ENCODE assay signal across 8 cellular contexts in the genomic region with DNA sequence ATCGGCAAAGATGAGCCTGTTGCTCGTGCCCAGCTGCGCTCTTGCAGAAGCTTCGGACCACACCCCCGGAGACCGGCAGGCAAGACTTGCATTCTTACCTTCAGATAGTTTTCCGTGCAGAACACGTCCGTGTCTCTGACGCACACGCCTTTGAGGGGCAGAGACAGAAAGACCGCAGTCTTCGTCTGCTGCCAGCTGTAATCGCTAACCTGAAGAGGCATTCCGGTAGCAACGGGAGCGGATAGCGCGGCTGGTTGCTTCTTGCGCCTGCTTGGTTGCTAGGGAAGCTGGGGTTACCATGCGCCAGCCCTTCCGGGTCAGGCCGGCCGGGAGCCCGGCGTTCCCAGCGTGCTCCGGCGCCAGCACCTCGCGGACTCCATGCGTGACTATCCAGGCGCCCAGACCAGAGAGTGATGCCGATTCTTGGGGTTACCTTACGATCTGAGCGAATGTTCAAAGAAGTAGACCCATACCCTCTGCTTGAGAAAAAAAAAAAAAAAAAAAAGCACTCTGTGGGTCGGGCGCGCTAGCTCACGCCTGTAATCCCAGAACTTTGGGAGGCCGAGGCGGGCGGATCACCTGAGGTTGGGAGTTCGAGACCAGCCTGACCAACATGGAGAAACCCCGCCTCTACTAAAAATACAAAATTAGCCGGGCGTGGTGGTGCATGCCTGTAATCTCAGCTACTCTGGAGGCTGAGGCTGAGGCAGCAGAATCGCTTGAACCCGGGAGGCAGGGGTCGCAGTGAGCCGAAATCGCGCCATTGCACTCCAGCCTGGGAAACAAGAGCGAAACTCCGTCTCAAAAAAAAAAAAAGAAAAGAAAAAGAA. TPM values are rescaled to one million over a fixed set of nuclear protein-coding genes. Genes with fewer than 3 reads are reported as not detected.
DNase-seq lines count a peak whose midpoint lies in the region; ATAC-seq and TF ChIP-seq lines count a peak whose summit lies in the region.
"Not testable (repeated sequence)": the region's sequence is repeated elsewhere in the genome, so short reads cannot be mapped to it uniquely, and the experiment has no call there.

No MANE protein-coding gene starts in this region.

- H3K4me2 ChIP-seq in GM23338 (peak overlapping the region; percentile 87), KMS-11 (peak overlapping the region; percentile 31)

- not testable (repeated sequence) for H3K36me3 ChIP-seq in GM23338 (ENCODE audit: insufficient read depth); KMS-11 (ENCODE audit: insufficient read depth)

- peak overlapping the region; percentile 74 for H3K4me3 ChIP-seq in GM23338
- H3K4me3 ChIP-seq in KMS-11 (IDR thresholded peaks at IDR 0.05; ENCODE audit: insufficient read depth, low read depth, low read length), result peak overlapping the region; percentile 59

- H3K9me3 Mint-ChIP-seq in GM23338; nephron; stimulated activated naive B cell treated with anti-CD40 and anti-IgM and Interleukin-4, amounts not matched to agents 10 μg/mL and 1 μg/mL and 100 μg/mL, for 72 hours: not testable (repeated sequence)

- H3K27me3 ChIP-seq in GM23338 (ENCODE audit: insufficient read depth); KMS-11 (ENCODE audit: insufficient read depth, low read depth): not testable (repeated sequence)

- H3K79me2 ChIP-seq in GM23338 (replicated peaks; ENCODE audit: insufficient read depth); KMS-11 (ENCODE audit: insufficient read depth, low read depth): not testable (repeated sequence)

- peak; percentile 99 for ATAC-seq in GM23338
- peak; percentile 93 to 97 for ATAC-seq in stimulated activated naive B cell treated with anti-CD40 and anti-IgM and Interleukin-4, amounts not matched to agents 10 μg/mL and 1 μg/mL and 100 μg/mL, for 72 hours (replicated peaks)

- not testable (repeated sequence) for H3K36me3 Mint-ChIP-seq in GM23338 (ENCODE audit: low read depth); nephron (ENCODE audit: low read depth); stimulated activated naive B cell treated with anti-CD40 and anti-IgM and Interleukin-4, amounts not matched to agents 10 μg/mL and 1 μg/mL and 100 μg/mL, for 72 hours

- H4K20me1 ChIP-seq in GM23338 (replicated peaks; ENCODE audit: insufficient read depth); KMS-11 (ENCODE audit: insufficient read depth): not testable (repeated sequence)

- H3K4me1 Mint-ChIP-seq in GM23338, nephron: not testable (repeated sequence)
- peaks cover 0 to 13% of the 10 kb centered on the region in 2 donors for H3K4me1 Mint-ChIP-seq in stimulated activated naive B cell treated with anti-CD40 and anti-IgM and Interleukin-4, amounts not matched to agents 10 μg/mL and 1 μg/mL and 100 μg/mL, for 72 hours

- POLR2A ChIA-PET in RWPE1 (lab: Yijun Ruan, JAX; ENCODE audit: low non-redundant PET), result interaction anchor here (0.7 kb wide), 1 partner anchor 25 kb away, joined by 3 read pairs; no protein-coding TSS in a partner anchor

- peak; percentile 89 for DNase-seq in EH (ENCODE audit: low read depth)
- DNase-seq in GM23338 (ENCODE audit: low spot score), result peak; percentile 94
- peak; percentile 88 for DNase-seq in RWPE1 (ENCODE audit: low spot score)
- peak; percentile 49 for DNase-seq in activated T-helper 9 cell treated with anti-CD3 and anti-CD28 coated beads, Interleukin-2, amount 50 U/mL, for 16 hours (ENCODE audit: low read depth)
- DNase-seq in fibroblast of the conjunctiva (ENCODE audit: low read depth), result peak; percentile 71
- peak; percentile 77 for DNase-seq in stimulated activated naive B cell treated with anti-CD40 and anti-IgM and Interleukin-4, amounts not matched to agents 10 μg/mL and 1 μg/mL and 100 μg/mL, for 72 hours

- H3K4me1 ChIP-seq in GM23338 (ENCODE audit: insufficient read depth); KMS-11 (ENCODE audit: low read depth, poor library complexity, severe bottlenecking): not testable (repeated sequence)

- not testable (repeated sequence) for TF ChIP-seq CTCF in GM23338 (conservative IDR thresholded peaks at IDR 0.05; ENCODE audit: low read depth in 2 of 2); KMS-11 (conservative IDR thresholded peaks at IDR 0.05; ENCODE audit: low read depth, low read length); RWPE1 (conservative IDR thresholded peaks at IDR 0.05; ENCODE audit: low read depth); nephron (IDR thresholded peaks at IDR 0.05; ENCODE audit: unreplicated experiment in 3 of 3)

- not testable (repeated sequence) for H3K27ac Mint-ChIP-seq in GM23338
- peak overlapping the region; percentile 38 to 70 (median 68) for H3K27ac Mint-ChIP-seq in nephron
- peak overlapping the region; percentile 91 for H3K27ac Mint-ChIP-seq in stimulated activated naive B cell treated with anti-CD40 and anti-IgM and Interleukin-4, amounts not matched to agents 10 μg/mL and 1 μg/mL and 100 μg/mL, for 72 hours

- CTCF ChIA-PET in RWPE1 (lab: Yijun Ruan, JAX), result not testable (repeated sequence)

- not testable (repeated sequence) for H3K9me2 ChIP-seq in GM23338 (ENCODE audit: insufficient read depth)

- H3K4me3 Mint-ChIP-seq in GM23338 (peak overlapping the region; percentile 90), nephron (peak overlapping the region; percentile 96 to 97 (median 96))
- H3K4me3 Mint-ChIP-seq in stimulated activated naive B cell treated with anti-CD40 and anti-IgM and Interleukin-4, amounts not matched to agents 10 μg/mL and 1 μg/mL and 100 μg/mL, for 72 hours, result peak overlapping the region; percentile 87 to 89

- H3F3A ChIP-seq in GM23338 (replicated peaks; ENCODE audit: low read depth), result not testable (repeated sequence)

- not testable (repeated sequence) for H3K27ac ChIP-seq in GM23338 (ENCODE audit: low read depth); KMS-11
- peak overlapping the region; percentile 75 for H3K27ac ChIP-seq in RWPE1

- H3K27me3 Mint-ChIP-seq in GM23338 (ENCODE audit: insufficient read depth, low read depth, poor library complexity); nephron (ENCODE audit: low read depth): not testable (repeated sequence)
- H3K27me3 Mint-ChIP-seq in stimulated activated naive B cell treated with anti-CD40 and anti-IgM and Interleukin-4, amounts not matched to agents 10 μg/mL and 1 μg/mL and 100 μg/mL, for 72 hours, result peaks cover 8 to 13% of the 10 kb centered on the region in 2 donors

- H3K9ac ChIP-seq in KMS-11, result peak overlapping the region; percentile 49; the same call in 1 of the 2 replicates

- H2AFZ ChIP-seq in GM23338, result peak overlapping the region; percentile 96
- H2AFZ ChIP-seq in KMS-11 (ENCODE audit: low read depth), result peak overlapping the region; percentile 70

TF ChIP-seq in GM23338, 12 proteins besides CTCF, POLR2A, EP300 and RAD21:
- peak; percentile 45; the same call in 1 of the 2 replicates for TF ChIP-seq POLR2AphosphoS5 (IDR thresholded peaks at IDR 0.05; ENCODE audit: low read depth)
- 0 out of 2 replicates have a peak, but pooled peaks have one; percentile 13 for TF ChIP-seq ZNF114 (CRISPR knock-in tag; IDR thresholded peaks at IDR 0.05)

RNA-seq across cellular contexts. Expression of gene DNAAF4, which starts 9.7 kb away (rescaled TPM):
- 3.2 and 5.0 TPM in 2 replicates for total RNA-seq in GM23338 (2014; rRNA removed; shearing (Covaris generic))
- 12.6 and 13.9 TPM in 2 replicates for polyA plus RNA-seq in GM23338 (2016; fragmentation: Nextera tagmentation; extraction: Ambion mirVana)
